ENCODE assay signal across 14 cellular contexts in the genomic region with DNA sequence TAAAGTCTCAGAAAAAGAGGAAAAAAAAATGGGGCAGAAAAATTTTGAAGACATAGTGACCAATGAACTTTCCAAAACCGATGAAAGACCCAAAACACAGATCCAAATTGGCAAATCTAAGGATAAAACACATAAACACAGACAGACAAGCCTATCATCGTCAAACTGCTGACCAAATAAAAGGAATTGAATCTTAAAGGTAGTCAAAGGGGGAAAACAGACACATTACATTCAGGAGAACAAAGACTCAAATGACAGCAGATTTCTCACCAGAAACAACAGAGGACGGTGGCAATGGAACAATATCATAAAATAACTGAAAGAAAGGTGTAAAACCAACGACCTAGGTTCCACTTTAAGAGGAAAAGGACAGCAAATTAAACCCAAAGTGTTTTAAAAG. TPM values are rescaled to one million over a fixed set of nuclear protein-coding genes. Genes with fewer than 3 reads are reported as not detected.
DNase-seq lines count a peak whose midpoint lies in the region; ATAC-seq, FAIRE-seq and TF ChIP-seq lines count a peak whose summit lies in the region.
"Had no signal": no experiment of that assay in that cellular context is flagged by ENCODE, and none has a peak within 500 bp of the region (broad histone marks: within the 10 kb centered on the region; RNA-seq: fewer than 3 reads in every experiment).

No MANE protein-coding gene starts in this region.

- peaks cover 3% of the 10 kb centered on the region for H3K79me1 ChIP-seq in H9 (ENCODE audit: insufficient read depth, low read depth, low read length, poor library complexity, severe bottlenecking)

- no peak overlapping the region for H3K4ac ChIP-seq in H9 (ENCODE audit: low read depth, low read length)

- H4K91ac ChIP-seq in H9 (ENCODE audit: insufficient read length, low read depth, low read length), result no peak overlapping the region

- in situ Hi-C loops in GM12878 (cut with MboI), result loop anchor here (25.0 kb wide), 1 partner anchor 1684 kb away; no protein-coding TSS in a partner anchor

- peaks cover 92% of the 10 kb centered on the region for H3K79me2 ChIP-seq in GM12878 (ENCODE audit: control insufficient read depth, insufficient read depth, low read length)
- peaks cover 28% of the 10 kb centered on the region for H3K79me2 ChIP-seq in H9 (ENCODE audit: insufficient read depth, low read length)

- H4K8ac ChIP-seq in H9 (replicated peaks; ENCODE audit: insufficient read length, low read depth, low read length), result no peak overlapping the region

- no peak for DNase-seq in activated T-cell treated with anti-CD3 and anti-CD28 coated beads, Interleukin-2, amount 50 U/mL, for 24 hours
- no peak for DNase-seq in activated T-cell treated with anti-CD3 and anti-CD28 coated beads for 4 hours
- no peak for DNase-seq in HEK293T (ENCODE audit: extremely low spot score)
- no peak for DNase-seq in GM12878 (ENCODE audit: low read depth, low spot score)
- no peak for DNase-seq in progenitor cell of endocrine pancreas (ENCODE audit: low spot score, unreplicated experiment)
- DNase-seq in H9, result no peak
- DNase-seq in NCI-H187 (lab: John Stamatoyannopoulos, UW), result no peak
- DNase-seq: NCI-H1048, NCI-H146, NCI-H69, PC-3 had no signal

- H3K56ac ChIP-seq in H9 (ENCODE audit: insufficient read length, low read depth, low read length), result no peak overlapping the region

- RAD21 ChIA-PET in GM12878 (lab: Charles Lee; ENCODE audit: unreplicated experiment), result no interaction called here

- H3K4me3 ChIP-seq in GM12878, result no peak overlapping the region
- H3K4me3 ChIP-seq: HAP-1 had no signal

- no peak overlapping the region for H3K14ac ChIP-seq in H9 (ENCODE audit: insufficient read depth, low read length)

- no peak overlapping the region for H3T11ph ChIP-seq in H9 (ENCODE audit: low read length)

- no peak overlapping the region for H2BK120ac ChIP-seq in H9 (ENCODE audit: low read depth, low read length, poor library complexity, severe bottlenecking)

- peak overlapping the region; percentile 71 for H3K27ac Mint-ChIP-seq in activated T-cell treated with anti-CD3 and anti-CD28 coated beads, Interleukin-2, amount 50 U/mL, for 24 hours
- H3K27ac Mint-ChIP-seq in progenitor cell of endocrine pancreas, result peak overlapping the region; percentile 21
- H3K27ac Mint-ChIP-seq in H9, result no peak overlapping the region

- H4K20me1 ChIP-seq in GM12878 (ENCODE audit: control insufficient read depth, insufficient read depth) (peaks cover 6% of the 10 kb centered on the region), H9 (ENCODE audit: control insufficient read depth, insufficient read depth, insufficient read length) (no peaks in the 10 kb centered on the region)

- H3K23ac ChIP-seq in H9 (ENCODE audit: insufficient read length, low read depth, low read length), result no peak overlapping the region

- H4K5ac ChIP-seq in H9 (ENCODE audit: insufficient read length, low read depth, low read length), result no peak overlapping the region

- H2BK20ac ChIP-seq in H9 (ENCODE audit: low read depth, low read length, poor library complexity, severe bottlenecking), result no peak overlapping the region

- H3K4me3 Mint-ChIP-seq in activated T-cell treated with anti-CD3 and anti-CD28 coated beads, Interleukin-2, amount 50 U/mL, for 24 hours, result no peak overlapping the region
- H3K4me3 Mint-ChIP-seq in progenitor cell of endocrine pancreas (ENCODE audit: low read depth) (no peak overlapping the region), H9 (no peak overlapping the region)

- no peaks in the 10 kb centered on the region for H3K27me3 ChIP-seq in GM12878 (replicated peaks in 1 of 2; ENCODE audit: control insufficient read depth in 2 of 2, insufficient read depth in 2 of 2, low read length in 1 of 2)
- H3K27me3 ChIP-seq in H9 (ENCODE audit: insufficient read depth, low read length), result no peaks in the 10 kb centered on the region

- H3K4me1 ChIP-seq in GM12878 (ENCODE audit: control insufficient read depth, insufficient read depth, low read length) (peaks cover 17% of the 10 kb centered on the region), H9 (ENCODE audit: insufficient read depth, low read length) (no peaks in the 10 kb centered on the region)

- peaks cover 85% of the 10 kb centered on the region for H3K36me3 Mint-ChIP-seq in activated T-cell treated with anti-CD3 and anti-CD28 coated beads, Interleukin-2, amount 50 U/mL, for 24 hours (ENCODE audit: low read depth)
- H3K36me3 Mint-ChIP-seq in progenitor cell of endocrine pancreas (ENCODE audit: insufficient read depth) (peaks cover 35% of the 10 kb centered on the region), H9 (ENCODE audit: insufficient read depth in 1 of 3, low read depth in 3 of 3) (peaks cover 49 to 53% (median 53%) of the 10 kb centered on the region in 3 experiments)

- H2AK5ac ChIP-seq in H9 (ENCODE audit: insufficient read length, low read length), result no peak overlapping the region

- no peaks in the 10 kb centered on the region for H3K27me3 Mint-ChIP-seq in activated T-cell treated with anti-CD3 and anti-CD28 coated beads, Interleukin-2, amount 50 U/mL, for 24 hours
- no peaks in the 10 kb centered on the region for H3K27me3 Mint-ChIP-seq in progenitor cell of endocrine pancreas
- H3K27me3 Mint-ChIP-seq in H9 (ENCODE audit: low read depth), result no peaks in the 10 kb centered on the region; the same call in 1 of the 2 replicates

- peaks cover 12% of the 10 kb centered on the region; the same call in 2 of the 3 replicates for H3K9me3 ChIP-seq in GM12878 (replicated peaks; ENCODE audit: control insufficient read depth, insufficient read depth, low read length)
- H3K9me3 ChIP-seq in H9 (ENCODE audit: control insufficient read depth, low read depth, low read length), result no peaks in the 10 kb centered on the region
- H3K9me3 ChIP-seq: HAP-1 had no signal

- H2AFZ ChIP-seq in GM12878 (ENCODE audit: control insufficient read depth, low read depth, low read length) (no peak overlapping the region), H9 (ENCODE audit: low read length) (no peak overlapping the region)

- H3K4me1 Mint-ChIP-seq in activated T-cell treated with anti-CD3 and anti-CD28 coated beads, Interleukin-2, amount 50 U/mL, for 24 hours (ENCODE audit: low read depth), result peaks cover 52% of the 10 kb centered on the region
- H3K4me1 Mint-ChIP-seq in progenitor cell of endocrine pancreas (ENCODE audit: low read depth) (peaks cover 28% of the 10 kb centered on the region), H9 (peaks cover 36% of the 10 kb centered on the region in 2 experiments)

- no peak overlapping the region for H3K9ac ChIP-seq in GM12878 (ENCODE audit: control insufficient read depth, insufficient read depth, low read length)
- H3K9ac ChIP-seq in H9 (ENCODE audit: extremely low read depth, insufficient read length, low read length), result no peak overlapping the region

- no peak for TF ChIP-seq POLR2A in GM12878 (IDR thresholded peaks at IDR 0.05; ENCODE audit: low read depth, low read length)

- POLR2A ChIA-PET in HEK293T (lab: Yijun Ruan, JAX) (no interaction called here), GM12878 (lab: Charles Lee) (no interaction called here)

- H3K27ac ChIP-seq in GM12878 (ENCODE audit: control insufficient read depth, insufficient read depth) (no peak overlapping the region), H9 (ENCODE audit: insufficient read length, low read depth, low read length) (no peak overlapping the region)

- H3K23me2 ChIP-seq in H9 (ENCODE audit: insufficient read length, low read depth, low read length, poor library complexity, severe bottlenecking), result no peaks in the 10 kb centered on the region

- WGBS in GM12878 (ENCODE audit: insufficient coverage, insufficient replicate concordance, low lambda C conversion rate, missing lambda C conversion rate), result 84% methylated on average over 4 of the region's 4 CpGs
- WGBS in H9 (ENCODE audit: extremely low coverage, insufficient read length, low lambda C conversion rate), result no CpG with 5 or more reads among the region's 4 CpGs

- SMC1A ChIA-PET in GM12878 (lab: Charles Lee; ENCODE audit: uncharacterized antibody, unreplicated experiment), result interaction anchor here (0.7 kb wide), 1 partner anchor 10 kb away, joined by 4 read pairs; the partner anchor contains the start of gene RBM26

- peaks cover 2 to 17% of the 10 kb centered on the region in 2 experiments; a peak in 3 of 4 replicates for H3K36me3 ChIP-seq in GM12878 (ENCODE audit: control insufficient read depth in 2 of 2, insufficient read depth in 2 of 2, low read length in 1 of 2)

- TF ChIP-seq EP300 in GM12878 (IDR thresholded peaks at IDR 0.05; ENCODE audit: borderline replicate concordance in 1 of 2, control insufficient read depth in 1 of 2, low read depth in 2 of 2, low read length in 2 of 2), result no peak

- no peak for FAIRE-seq in GM12878 (lab: Jason Lieb, UNC)
- FAIRE-seq: A204.1 had no signal

- peaks cover 12% of the 10 kb centered on the region for H3K9me3 Mint-ChIP-seq in activated T-cell treated with anti-CD3 and anti-CD28 coated beads, Interleukin-2, amount 50 U/mL, for 24 hours
- H3K9me3 Mint-ChIP-seq in progenitor cell of endocrine pancreas (ENCODE audit: low read depth) (peaks cover 10% of the 10 kb centered on the region), H9 (peaks cover 23 to 26% of the 10 kb centered on the region in 2 experiments)

- no peak overlapping the region for H2BK12ac ChIP-seq in H9 (ENCODE audit: insufficient read length, low read depth, low read length)

- H3K4me2 ChIP-seq in GM12878 (ENCODE audit: control insufficient read depth, insufficient read depth), result no peak overlapping the region
- H3K4me2 ChIP-seq in H9 (ENCODE audit: insufficient read depth, insufficient read length, low read length), result no peak overlapping the region

- H2BK15ac ChIP-seq in H9 (ENCODE audit: low read depth, low read length), result no peak overlapping the region

- no peak for TF ChIP-seq RAD21 in GM12878 (IDR thresholded peaks at IDR 0.05; ENCODE audit: insufficient read depth, low read depth, low read length)

- no peak overlapping the region for H2BK5ac ChIP-seq in H9 (ENCODE audit: insufficient read length, low read length)

- ATAC-seq in GM12878, result no peak
- ATAC-seq in GM18498 (IDR thresholded peaks at IDR 0.05; ENCODE audit: unreplicated experiment), result no peak
- ATAC-seq: PC-3 had no signal

- CTCF ChIA-PET in HEK293T (lab: Yijun Ruan, JAX) (no interaction called here), GM12878 (lab: Yijun Ruan, JAX) (interaction anchor here (0.6 to 1.0 kb wide), 2 partner anchors 10 to 197 kb away, joined by 3 to 4 read pairs; no protein-coding TSS in a partner anchor)

- TF ChIP-seq CTCF in GM12878 (IDR thresholded peaks at IDR 0.05 in 2 of 3, conservative IDR thresholded peaks at IDR 0.05 in 1 of 3; ENCODE audit: control insufficient read depth in 2 of 3, extremely low read depth in 1 of 3, insufficient read depth in 1 of 3, low read depth in 3 of 3, low read length in 3 of 3) (no peak), progenitor cell of endocrine pancreas (IDR thresholded peaks at IDR 0.05; ENCODE audit: unreplicated experiment) (no peak), H9 (conservative IDR thresholded peaks at IDR 0.05) (no peak)

- intact Hi-C loops in GM12878 (cut with micrococcal nuclease; ENCODE audit: unreplicated experiment), result no loop called here

- no TSS peak for BruUV-seq in GM12878 (replicated peaks; lab: Mats Ljungman, UMichigan)

- no peak overlapping the region for H3K18ac ChIP-seq in H9 (ENCODE audit: insufficient read length, low read depth, low read length)

RNA-seq across cellular contexts. Expression of gene RBM26, which starts 10.2 kb away (rescaled TPM):
- total RNA-seq in GM12878 (2013; cell fraction: nucleolus; rRNA removed), result 285 and 300 TPM in 2 replicates
- total RNA-seq in GM12878 (2014; rRNA removed), result 38.5 and 45.3 TPM in 2 replicates
- 69.9 and 72.3 TPM in 2 replicates for total RNA-seq in GM12878 (2014; rRNA removed; fragmentation: Illumina TruSeq; extraction: Trizol)
- 48.7 and 51.7 TPM in 2 replicates for total RNA-seq in GM12878 (2021)
- polyA plus RNA-seq in GM12878 (2011; ENCODE audit: low read depth), result 19.2 TPM
- 54.2 and 77.4 TPM in 2 replicates for polyA plus RNA-seq in GM12878 (2011; rRNA removed)
- polyA plus RNA-seq in GM12878 (2011; cell fraction: cytosol; rRNA removed), result 19.0 and 20.8 TPM in 2 replicates
- polyA plus RNA-seq in GM12878 (2011; cell fraction: nucleus; rRNA removed), result 103 and 106 TPM in 2 replicates
- 31.6 and 35.0 TPM in 2 replicates for polyA plus RNA-seq in GM12878 (2012)
- 71.3 and 89.8 TPM in 2 replicates for polyA plus RNA-seq in GM12878 (2014; fragmentation: Illumina TruSeq; extraction: Trizol)
- polyA plus RNA-seq in GM12878 (2014; fragmentation: Nextera tagmentation; extraction: Ambion mirVana), result 10 to 100 TPM; 17.6 to 19.2 TPM
- 35.6 and 39.2 TPM in 2 replicates for polyA plus RNA-seq in GM12878 (2014; rRNA removed)
- polyA plus RNA-seq in GM12878 (2016; fragmentation: Nextera tagmentation; extraction: Ambion mirVana), result 10 to 100 TPM; 24.7 to 24.8 TPM
- polyA minus RNA-seq in GM12878 (2011; rRNA and poly(A)+ RNA removed), result 39.0 and 45.2 TPM in 2 replicates
- 18.9 and 19.4 TPM in 2 replicates for polyA minus RNA-seq in GM12878 (2011; cell fraction: cytosol; rRNA and poly(A)+ RNA removed)
- polyA minus RNA-seq in GM12878 (2011; cell fraction: nucleus; rRNA and poly(A)+ RNA removed), result 74.5 and 103 TPM in 2 replicates
- total RNA-seq in progenitor cell of endocrine pancreas, result 78.6 and 81.2 TPM in 2 replicates
- 66.8 and 70.5 TPM in 2 replicates for total RNA-seq in H9 (2021)

Comparison
In these comparisons a context has a peak if more than half of its experiments do, and no peak if none do; other contexts are left out.
1. H3K27ac Mint-ChIP-seq: peak in activated T-cell treated with anti-CD3 and anti-CD28 coated beads, Interleukin-2, amount 50 U/mL, for 24 hours (single experiment) and progenitor cell of endocrine pancreas (single experiment); none in H9 (0 of 3).